In genomic region chr9:125190371-125190801, GRCh38 we compare ENCODE assay signal across 1 cellular context.
TF ChIP-seq lines count a peak whose summit lies in the region.

No MANE protein-coding gene starts in this region.

TF ChIP-seq in GM12878, 131 proteins besides CTCF, POLR2A, EP300 and RAD21:
- no peak for TF ChIP-seq NR2C2 (IDR thresholded peaks at IDR 0.05; ENCODE audit: borderline replicate concordance, control insufficient read depth, insufficient read length, low read depth)
- TF ChIP-seq MYB (IDR thresholded peaks at IDR 0.05; ENCODE audit: borderline replicate concordance, low read depth, low read length): no peak
- peak; percentile 78 for TF ChIP-seq YY1 (IDR thresholded peaks at IDR 0.05; ENCODE audit: low read depth, low read length)
- TF ChIP-seq RBBP5 (conservative IDR thresholded peaks at IDR 0.05): no peak
- TF ChIP-seq TCF3 (IDR thresholded peaks at IDR 0.05; ENCODE audit: borderline replicate concordance, insufficient read depth, low read depth, low read length): no peak
- peak; percentile 92 for TF ChIP-seq MLLT1 (IDR thresholded peaks at IDR 0.05)
- no peak for TF ChIP-seq NKRF (conservative IDR thresholded peaks at IDR 0.05)
- no peak for TF ChIP-seq CHD2 (IDR thresholded peaks at IDR 0.05; ENCODE audit: borderline replicate concordance, low read depth, low read length)
- no peak for TF ChIP-seq RB1 (IDR thresholded peaks at IDR 0.05; ENCODE audit: borderline replicate concordance)
- no peak for TF ChIP-seq NBN (IDR thresholded peaks at IDR 0.05)
- no peak for TF ChIP-seq RUNX3 (IDR thresholded peaks at IDR 0.05; ENCODE audit: low read length)
- TF ChIP-seq ZNF217 (IDR thresholded peaks at IDR 0.05): no peak
- TF ChIP-seq BCL11A (IDR thresholded peaks at IDR 0.05; ENCODE audit: low read depth, low read length): no peak
- no peak for TF ChIP-seq CEBPB (IDR thresholded peaks at IDR 0.05; ENCODE audit: borderline replicate concordance in 1 of 2, low read depth in 2 of 2, low read length in 2 of 2)
- TF ChIP-seq GATAD2B (conservative IDR thresholded peaks at IDR 0.05; ENCODE audit: low read depth): no peak
- TF ChIP-seq PAX8 (IDR thresholded peaks at IDR 0.05): no peak
- no peak for TF ChIP-seq PRDM15 (CRISPR knock-in tag; IDR thresholded peaks at IDR 0.05)
- TF ChIP-seq SMAD5 (IDR thresholded peaks at IDR 0.05; ENCODE audit: low read depth): no peak
- TF ChIP-seq ZBTB33 (IDR thresholded peaks at IDR 0.05): peak; percentile 31; the same call in 1 of the 2 replicates
- TF ChIP-seq NFYA (IDR thresholded peaks at IDR 0.05; ENCODE audit: borderline replicate concordance, low read depth, low read length): no peak
- TF ChIP-seq FOS (IDR thresholded peaks at IDR 0.05; ENCODE audit: borderline replicate concordance, extremely low read depth, insufficient read length): no peak
- TF ChIP-seq EZH2 (IDR thresholded peaks at IDR 0.05; ENCODE audit: borderline replicate concordance, control insufficient read depth, low read depth, low read length): no peak
- no peak for TF ChIP-seq ASH2L (IDR thresholded peaks at IDR 0.05; ENCODE audit: borderline replicate concordance, low read depth)
- TF ChIP-seq NFIC (IDR thresholded peaks at IDR 0.05; ENCODE audit: low read depth, low read length): no peak
- TF ChIP-seq MTA3 (IDR thresholded peaks at IDR 0.05; ENCODE audit: borderline replicate concordance, low read length): no peak
- no peak for TF ChIP-seq ZBTB40 (IDR thresholded peaks at IDR 0.05; ENCODE audit: borderline replicate concordance)
- TF ChIP-seq GABPA (IDR thresholded peaks at IDR 0.05; ENCODE audit: low read depth): no peak
